In genomic region chr2:8999802-9000201, GRCh38 we compare ENCODE assay signal across 14 cellular contexts. TPM values are rescaled to one million over a fixed set of nuclear protein-coding genes. Genes with fewer than 3 reads are reported as not detected.
DNase-seq lines count a peak whose midpoint lies in the region; ATAC-seq, FAIRE-seq and TF ChIP-seq lines count a peak whose summit lies in the region.
"Had no signal": no experiment of that assay in that cellular context is flagged by ENCODE, and none has a peak within 500 bp of the region (broad histone marks: within the 10 kb centered on the region; RNA-seq: fewer than 3 reads in every experiment).

No MANE protein-coding gene starts in this region.

- H4K20me1 ChIP-seq in GM12878 (ENCODE audit: control insufficient read depth, insufficient read depth): no peaks in the 10 kb centered on the region

- TF ChIP-seq POLR2A in breast epithelium (IDR thresholded peaks at IDR 0.05) (no peak), GM12878 (IDR thresholded peaks at IDR 0.05; ENCODE audit: low read depth, low read length) (no peak)

- FAIRE-seq in GM12878 (lab: Jason Lieb, UNC): no peak
- FAIRE-seq: H1 had no signal

- H3K27me3 ChIP-seq in breast epithelium (no peaks in the 10 kb centered on the region), GM12878 (replicated peaks in 1 of 2; ENCODE audit: control insufficient read depth in 2 of 2, insufficient read depth in 2 of 2, low read length in 1 of 2) (no peaks in the 10 kb centered on the region; a peak in 1 of 4 replicates)
- no peaks in the 10 kb centered on the region for H3K27me3 ChIP-seq in CD8-positive, alpha-beta T cell (ENCODE audit: insufficient read depth, low read length)

- H3K27me3 Mint-ChIP-seq in MCF 10A (ENCODE audit: insufficient read depth, unreplicated experiment): no peaks in the 10 kb centered on the region
- peaks cover 3% of the 10 kb centered on the region for H3K27me3 Mint-ChIP-seq in type B pancreatic cell
- H3K27me3 Mint-ChIP-seq in activated naive CD4-positive, alpha-beta T cell treated with anti-CD3 and anti-CD28 coated beads for 36 hours (ENCODE audit: low read depth): peaks cover 5% of the 10 kb centered on the region
- peaks cover 5% of the 10 kb centered on the region for H3K27me3 Mint-ChIP-seq in CD8-positive, alpha-beta T cell (ENCODE audit: low read depth)

- no peak overlapping the region for H3K4me3 Mint-ChIP-seq in MCF 10A (ENCODE audit: unreplicated experiment)
- peak overlapping the region; percentile 27 for H3K4me3 Mint-ChIP-seq in type B pancreatic cell
- H3K4me3 Mint-ChIP-seq in activated naive CD4-positive, alpha-beta T cell treated with anti-CD3 and anti-CD28 coated beads for 36 hours: no peak overlapping the region
- H3K4me3 Mint-ChIP-seq in CD8-positive, alpha-beta T cell: no peak overlapping the region

- TF ChIP-seq CTCF in MCF 10A (IDR thresholded peaks at IDR 0.05; ENCODE audit: unreplicated experiment) (no peak), breast epithelium (IDR thresholded peaks at IDR 0.05) (no peak), GM12878 (IDR thresholded peaks at IDR 0.05 in 2 of 3, conservative IDR thresholded peaks at IDR 0.05 in 1 of 3; ENCODE audit: control insufficient read depth in 2 of 3, extremely low read depth in 1 of 3, insufficient read depth in 1 of 3, low read depth in 3 of 3, low read length in 3 of 3) (no peak), type B pancreatic cell (conservative IDR thresholded peaks at IDR 0.05) (no peak)
- no peak for TF ChIP-seq CTCF in CD8-positive, alpha-beta T cell (IDR thresholded peaks at IDR 0.05)

- DNase-seq in MCF 10A (ENCODE audit: unreplicated experiment) (no peak), breast epithelium (ENCODE audit: low spot score in 2 of 2) (no peak), GM12878 (ENCODE audit: low read depth, low spot score) (no peak), kidney tubule cell (ENCODE audit: low spot score) (peak; percentile 72), type B pancreatic cell (ENCODE audit: extremely low spot score, unreplicated experiment) (no peak), DMS114 treated with DMSO at 0.1 percent for 48 hours (lab: John Stamatoyannopoulos, UW; ENCODE audit: unreplicated experiment) (no peak)
- no peak for DNase-seq in activated naive CD4-positive, alpha-beta T cell treated with anti-CD3 and anti-CD28 coated beads for 36 hours
- DNase-seq in CD8-positive, alpha-beta T cell: no peak
- DNase-seq: C1 segment of cervical spinal cord, DMS 273 treated with DMSO at 0.1 percent for 48 hours, NCI-H187, NCI-H446, OCI-M1 had no signal

- CTCF ChIA-PET in MCF 10A (lab: Yijun Ruan, JAX): no interaction called here
- CTCF ChIA-PET in GM12878 (lab: Yijun Ruan, JAX): no interaction called here
- CTCF ChIA-PET in activated naive CD4-positive, alpha-beta T cell treated with anti-CD3 and anti-CD28 coated beads for 36 hours (lab: Charles Lee): no interaction called here
- CTCF ChIA-PET in CD8-positive, alpha-beta T cell (lab: Charles Lee): no interaction called here

- no peak for TF ChIP-seq RAD21 in GM12878 (IDR thresholded peaks at IDR 0.05; ENCODE audit: insufficient read depth, low read depth, low read length)

- H3K4me3 ChIP-seq in breast epithelium (no peak overlapping the region), GM12878 (no peak overlapping the region; the same call in 1 of the 2 replicates)
- H3K4me3 ChIP-seq in CD8-positive, alpha-beta T cell (ENCODE audit: low read depth, low read length): no peak overlapping the region

- no peak for ATAC-seq in GM12878
- no peak for ATAC-seq in CD8-positive, alpha-beta T cell

- peak overlapping the region; percentile 79 for H3K27ac Mint-ChIP-seq in MCF 10A (ENCODE audit: low read depth, unreplicated experiment)
- peak overlapping the region; percentile 73 for H3K27ac Mint-ChIP-seq in type B pancreatic cell
- H3K27ac Mint-ChIP-seq in activated naive CD4-positive, alpha-beta T cell treated with anti-CD3 and anti-CD28 coated beads for 36 hours: no peak overlapping the region
- H3K27ac Mint-ChIP-seq in CD8-positive, alpha-beta T cell: no peak overlapping the region

- H3K36me3 ChIP-seq in breast epithelium (no peaks in the 10 kb centered on the region), GM12878 (ENCODE audit: control insufficient read depth in 2 of 2, insufficient read depth in 2 of 2, low read length in 1 of 2) (no peaks in the 10 kb centered on the region)
- H3K36me3 ChIP-seq in CD8-positive, alpha-beta T cell (ENCODE audit: insufficient read depth, low read length): no peaks in the 10 kb centered on the region

- H3K27ac ChIP-seq in breast epithelium (peak overlapping the region in 1 of 2 donors; percentile 43), GM12878 (ENCODE audit: control insufficient read depth, insufficient read depth) (no peak overlapping the region)
- H3K27ac ChIP-seq in CD8-positive, alpha-beta T cell (ENCODE audit: low read depth, low read length): no peak overlapping the region

- in situ Hi-C loops in GM12878 (cut with MboI): no loop called here

- 0 out of 2 replicates have a peak overlapping the region, but pooled peaks have one; percentile 2 for H3K4me2 ChIP-seq in GM12878 (ENCODE audit: control insufficient read depth, insufficient read depth)

- intact Hi-C loops in MCF 10A (cut with micrococcal nuclease): loop anchor here (5.0 to 10.0 kb wide), 3 partner anchors 112 to 235 kb away; no protein-coding TSS in a partner anchor
- intact Hi-C loops in breast epithelium (cut with DNase I; ENCODE audit: low total_unique reads): no loop called here
- intact Hi-C loops in GM12878 (cut with micrococcal nuclease; ENCODE audit: unreplicated experiment): loop anchor here (5.0 kb wide), 2 partner anchors 92 to 128 kb away; no protein-coding TSS in a partner anchor
- intact Hi-C loops in activated naive CD4-positive, alpha-beta T cell treated with anti-CD3 and anti-CD28 coated beads for 36 hours (cut with micrococcal nuclease): loop anchor here (5.0 kb wide), 1 partner anchor 422 kb away; the partner anchor contains the start of genes CPSF3 and ITGB1BP1
- intact Hi-C loops in CD8-positive, alpha-beta T cell (cut with DNase I, micrococcal nuclease): loop anchor here (2.0 to 5.0 kb wide), 4 partner anchors 163 to 957 kb away; partner anchors contain the start of genes CPSF3 (in 1 of the 2), ID2 (in 1 of the 2), ITGB1BP1 (in 1 of the 2) and KIDINS220 (in 1 of the 2)

- POLR2A ChIA-PET in MCF 10A (lab: Yijun Ruan, JAX) (interaction anchor here (0.7 kb wide), 1 partner anchor 75 kb away, joined by 3 read pairs; no protein-coding TSS in a partner anchor), GM12878 (lab: Charles Lee) (no interaction called here)
- POLR2A ChIA-PET in CD8-positive, alpha-beta T cell (lab: Charles Lee): no interaction called here

- H3K9me3 Mint-ChIP-seq in MCF 10A (ENCODE audit: unreplicated experiment) (no peaks in the 10 kb centered on the region), type B pancreatic cell (no peaks in the 10 kb centered on the region)
- H3K9me3 Mint-ChIP-seq in activated naive CD4-positive, alpha-beta T cell treated with anti-CD3 and anti-CD28 coated beads for 36 hours: no peaks in the 10 kb centered on the region
- no peaks in the 10 kb centered on the region for H3K9me3 Mint-ChIP-seq in CD8-positive, alpha-beta T cell

- H3K4me1 Mint-ChIP-seq in MCF 10A (ENCODE audit: insufficient read depth, unreplicated experiment) (peaks cover 50% of the 10 kb centered on the region), type B pancreatic cell (ENCODE audit: unreplicated experiment) (peaks cover 49% of the 10 kb centered on the region)
- peaks cover 13% of the 10 kb centered on the region for H3K4me1 Mint-ChIP-seq in activated naive CD4-positive, alpha-beta T cell treated with anti-CD3 and anti-CD28 coated beads for 36 hours (ENCODE audit: low read depth)
- peaks cover 16% of the 10 kb centered on the region for H3K4me1 Mint-ChIP-seq in CD8-positive, alpha-beta T cell (ENCODE audit: low read depth)

- SMC1A ChIA-PET in GM12878 (lab: Charles Lee; ENCODE audit: uncharacterized antibody, unreplicated experiment): interaction anchor here (8.2 kb wide), 1 partner anchor 12 kb away, joined by 101 read pairs; no protein-coding TSS in a partner anchor

- H3K9me3 ChIP-seq in breast epithelium (no peaks in the 10 kb centered on the region), GM12878 (replicated peaks; ENCODE audit: control insufficient read depth, insufficient read depth, low read length) (no peaks in the 10 kb centered on the region)
- H3K9me3 ChIP-seq in CD8-positive, alpha-beta T cell (ENCODE audit: low read length): no peaks in the 10 kb centered on the region

- BruUV-seq in MCF 10A (replicated peaks; lab: Mats Ljungman, UMichigan) (no TSS peak), GM12878 (replicated peaks; lab: Mats Ljungman, UMichigan) (no TSS peak)

- H3K9ac ChIP-seq in GM12878 (ENCODE audit: control insufficient read depth, insufficient read depth, low read length): no peak overlapping the region

- H2AFZ ChIP-seq in GM12878 (ENCODE audit: control insufficient read depth, low read depth, low read length): no peak overlapping the region

- H3K36me3 Mint-ChIP-seq in MCF 10A (ENCODE audit: insufficient read depth, unreplicated experiment) (no peaks in the 10 kb centered on the region), type B pancreatic cell (no peaks in the 10 kb centered on the region)
- H3K36me3 Mint-ChIP-seq in activated naive CD4-positive, alpha-beta T cell treated with anti-CD3 and anti-CD28 coated beads for 36 hours (ENCODE audit: low read depth): no peaks in the 10 kb centered on the region
- H3K36me3 Mint-ChIP-seq in CD8-positive, alpha-beta T cell: no peaks in the 10 kb centered on the region

- TF ChIP-seq EP300 in GM12878 (IDR thresholded peaks at IDR 0.05; ENCODE audit: borderline replicate concordance in 1 of 2, control insufficient read depth in 1 of 2, low read depth in 2 of 2, low read length in 2 of 2): no peak

- H3K4me1 ChIP-seq in breast epithelium (no peaks in the 10 kb centered on the region), GM12878 (ENCODE audit: control insufficient read depth, insufficient read depth, low read length) (no peaks in the 10 kb centered on the region; the same call in 1 of the 2 replicates)
- H3K4me1 ChIP-seq in CD8-positive, alpha-beta T cell (ENCODE audit: insufficient read depth, low read length): peaks cover 9% of the 10 kb centered on the region

- RAD21 ChIA-PET in GM12878 (lab: Charles Lee; ENCODE audit: unreplicated experiment): no interaction called here

- WGBS in GM12878 (ENCODE audit: insufficient coverage, insufficient replicate concordance, low lambda C conversion rate, missing lambda C conversion rate): 35% methylated on average over 1 of the region's 1 CpG

- H3K79me2 ChIP-seq in GM12878 (ENCODE audit: control insufficient read depth, insufficient read depth, low read length): peaks cover 8% of the 10 kb centered on the region

RNA-seq across cellular contexts. Expression of gene MBOAT2, which starts 3.7 kb away (rescaled TPM):
- 30.1 and 34.7 TPM in 2 replicates for total RNA-seq in MCF 10A (2022)
- total RNA-seq in breast epithelium: 10 to 100 TPM in 2 of 3 donors, 1 to 10 TPM in 1; 6.4 to 41.0 (median 23.6) TPM
- total RNA-seq in GM12878 (2013; cell fraction: nucleolus; rRNA removed): 38.6 and 46.9 TPM in 2 replicates
- 1.2 and 1.6 TPM in 2 replicates for total RNA-seq in GM12878 (2014; rRNA removed)
- total RNA-seq in GM12878 (2014; rRNA removed; fragmentation: Illumina TruSeq; extraction: Trizol): 1.8 TPM in 2 replicates
- 1.5 and 2.1 TPM in 2 replicates for total RNA-seq in GM12878 (2021)
- 1.5 TPM for polyA plus RNA-seq in GM12878 (2011; ENCODE audit: low read depth)
- polyA plus RNA-seq in GM12878 (2011; rRNA removed): 40.6 and 48.2 TPM in 2 replicates
- 17.4 and 17.6 TPM in 2 replicates for polyA plus RNA-seq in GM12878 (2011; cell fraction: cytosol; rRNA removed)
- polyA plus RNA-seq in GM12878 (2011; cell fraction: nucleus; rRNA removed): 78.0 and 79.8 TPM in 2 replicates
- polyA plus RNA-seq in GM12878 (2012): 3.7 and 4.3 TPM in 2 replicates
- polyA plus RNA-seq in GM12878 (2014; fragmentation: Illumina TruSeq; extraction: Trizol): 1.9 and 3.3 TPM in 2 replicates
- polyA plus RNA-seq in GM12878 (2014; fragmentation: Nextera tagmentation; extraction: Ambion mirVana): 1 to 10 TPM in 1 of 2 experiments, under 1 TPM in 1; 0.08 to 1.3 TPM
- 2.0 and 2.6 TPM in 2 replicates for polyA plus RNA-seq in GM12878 (2014; rRNA removed)
- 1 to 10 TPM; 1.2 to 1.7 TPM for polyA plus RNA-seq in GM12878 (2016; fragmentation: Nextera tagmentation; extraction: Ambion mirVana)
- 33.9 and 37.0 TPM in 2 replicates for polyA minus RNA-seq in GM12878 (2011; rRNA and poly(A)+ RNA removed)
- 10.3 and 12.8 TPM in 2 replicates for polyA minus RNA-seq in GM12878 (2011; cell fraction: cytosol; rRNA and poly(A)+ RNA removed)
- 14.0 and 35.6 TPM in 2 replicates for polyA minus RNA-seq in GM12878 (2011; cell fraction: nucleus; rRNA and poly(A)+ RNA removed)
- 53.0 and 60.8 TPM in 2 replicates for total RNA-seq in type B pancreatic cell (ENCODE audit: low replicate concordance)
- total RNA-seq in activated naive CD4-positive, alpha-beta T cell treated with anti-CD3 and anti-CD28 coated beads for 36 hours: 1 to 10 TPM; 4.1 to 4.4 TPM
- total RNA-seq in CD8-positive, alpha-beta T cell: 1 to 10 TPM in 1 of 2 experiments, under 1 TPM in 1; 0.54 to 1.1 TPM

Comparison
In these comparisons a context has a peak if more than half of its experiments do, and no peak if none do; other contexts are left out.
1. H3K27ac Mint-ChIP-seq: peak in MCF 10A (single experiment) and type B pancreatic cell (single experiment); none in activated naive CD4-positive, alpha-beta T cell treated with anti-CD3 and anti-CD28 coated beads for 36 hours (single experiment) and CD8-positive, alpha-beta T cell (single experiment).